ENCODE assay signal across 3 cellular contexts in the genomic region with DNA sequence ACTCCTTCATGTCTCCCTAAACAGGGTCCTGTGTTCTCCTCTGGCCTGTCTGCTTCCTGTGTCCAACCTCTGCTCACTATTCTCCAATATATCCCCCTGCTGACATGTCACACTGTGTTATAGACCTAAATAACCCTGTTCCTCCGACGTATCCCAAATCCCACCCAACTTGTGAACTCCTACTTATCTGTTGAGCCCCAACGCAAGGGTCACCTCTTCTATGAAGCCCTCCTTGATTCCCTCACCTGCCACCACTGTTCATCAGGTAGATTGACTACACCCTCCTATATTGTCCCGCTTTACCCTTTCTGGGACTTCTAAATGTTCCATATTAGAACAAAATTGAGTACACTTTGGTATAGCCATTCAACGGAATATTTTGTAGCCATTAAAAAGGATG.
TF ChIP-seq lines count a peak whose summit lies in the region.

No MANE protein-coding gene starts in this region.

TF ChIP-seq in SK-N-SH treated with all-trans-retinoic acid at 6 μM for 48 hours, 23 proteins besides CTCF, POLR2A, EP300 and RAD21:
- TF ChIP-seq ZFP3 (CRISPR knock-in tag; IDR thresholded peaks at IDR 0.05) (peak; percentile 90), ZC3H10 (CRISPR knock-in tag; IDR thresholded peaks at IDR 0.05) (no peak)
TF ChIP-seq in SK-N-SH treated with all-trans-retinoic acid at 6 μM for 48 hours: peak in this region for 1.

TF ChIP-seq in SK-N-SH, 30 proteins besides CTCF, POLR2A, EP300 and RAD21:
- TF ChIP-seq TCF12 (IDR thresholded peaks at IDR 0.05) (no peak), FOXJ3 (CRISPR knock-in tag; IDR thresholded peaks at IDR 0.05) (no peak), JUND (IDR thresholded peaks at IDR 0.05) (no peak), CHD2 (IDR thresholded peaks at IDR 0.05; ENCODE audit: low read length, partially characterized antibody) (no peak), NFIC (IDR thresholded peaks at IDR 0.05; ENCODE audit: borderline replicate concordance) (no peak), ELF1 (IDR thresholded peaks at IDR 0.05) (no peak), RCOR1 (IDR thresholded peaks at IDR 0.05; ENCODE audit: low read length) (no peak)
- TF ChIP-seq, protein P1, sequence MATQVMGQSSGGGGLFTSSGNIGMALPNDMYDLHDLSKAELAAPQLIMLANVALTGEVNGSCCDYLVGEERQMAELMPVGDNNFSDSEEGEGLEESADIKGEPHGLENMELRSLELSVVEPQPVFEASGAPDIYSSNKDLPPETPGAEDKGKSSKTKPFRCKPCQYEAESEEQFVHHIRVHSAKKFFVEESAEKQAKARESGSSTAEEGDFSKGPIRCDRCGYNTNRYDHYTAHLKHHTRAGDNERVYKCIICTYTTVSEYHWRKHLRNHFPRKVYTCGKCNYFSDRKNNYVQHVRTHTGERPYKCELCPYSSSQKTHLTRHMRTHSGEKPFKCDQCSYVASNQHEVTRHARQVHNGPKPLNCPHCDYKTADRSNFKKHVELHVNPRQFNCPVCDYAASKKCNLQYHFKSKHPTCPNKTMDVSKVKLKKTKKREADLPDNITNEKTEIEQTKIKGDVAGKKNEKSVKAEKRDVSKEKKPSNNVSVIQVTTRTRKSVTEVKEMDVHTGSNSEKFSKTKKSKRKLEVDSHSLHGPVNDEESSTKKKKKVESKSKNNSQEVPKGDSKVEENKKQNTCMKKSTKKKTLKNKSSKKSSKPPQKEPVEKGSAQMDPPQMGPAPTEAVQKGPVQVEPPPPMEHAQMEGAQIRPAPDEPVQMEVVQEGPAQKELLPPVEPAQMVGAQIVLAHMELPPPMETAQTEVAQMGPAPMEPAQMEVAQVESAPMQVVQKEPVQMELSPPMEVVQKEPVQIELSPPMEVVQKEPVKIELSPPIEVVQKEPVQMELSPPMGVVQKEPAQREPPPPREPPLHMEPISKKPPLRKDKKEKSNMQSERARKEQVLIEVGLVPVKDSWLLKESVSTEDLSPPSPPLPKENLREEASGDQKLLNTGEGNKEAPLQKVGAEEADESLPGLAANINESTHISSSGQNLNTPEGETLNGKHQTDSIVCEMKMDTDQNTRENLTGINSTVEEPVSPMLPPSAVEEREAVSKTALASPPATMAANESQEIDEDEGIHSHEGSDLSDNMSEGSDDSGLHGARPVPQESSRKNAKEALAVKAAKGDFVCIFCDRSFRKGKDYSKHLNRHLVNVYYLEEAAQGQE (IDR thresholded peaks at IDR 0.05; ENCODE audit: low read depth, low read length): no peak
- TF ChIP-seq, protein P2, sequence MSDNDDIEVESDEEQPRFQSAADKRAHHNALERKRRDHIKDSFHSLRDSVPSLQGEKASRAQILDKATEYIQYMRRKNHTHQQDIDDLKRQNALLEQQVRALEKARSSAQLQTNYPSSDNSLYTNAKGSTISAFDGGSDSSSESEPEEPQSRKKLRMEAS (IDR thresholded peaks at IDR 0.05; ENCODE audit: low read depth): no peak
- TF ChIP-seq, protein P3, sequence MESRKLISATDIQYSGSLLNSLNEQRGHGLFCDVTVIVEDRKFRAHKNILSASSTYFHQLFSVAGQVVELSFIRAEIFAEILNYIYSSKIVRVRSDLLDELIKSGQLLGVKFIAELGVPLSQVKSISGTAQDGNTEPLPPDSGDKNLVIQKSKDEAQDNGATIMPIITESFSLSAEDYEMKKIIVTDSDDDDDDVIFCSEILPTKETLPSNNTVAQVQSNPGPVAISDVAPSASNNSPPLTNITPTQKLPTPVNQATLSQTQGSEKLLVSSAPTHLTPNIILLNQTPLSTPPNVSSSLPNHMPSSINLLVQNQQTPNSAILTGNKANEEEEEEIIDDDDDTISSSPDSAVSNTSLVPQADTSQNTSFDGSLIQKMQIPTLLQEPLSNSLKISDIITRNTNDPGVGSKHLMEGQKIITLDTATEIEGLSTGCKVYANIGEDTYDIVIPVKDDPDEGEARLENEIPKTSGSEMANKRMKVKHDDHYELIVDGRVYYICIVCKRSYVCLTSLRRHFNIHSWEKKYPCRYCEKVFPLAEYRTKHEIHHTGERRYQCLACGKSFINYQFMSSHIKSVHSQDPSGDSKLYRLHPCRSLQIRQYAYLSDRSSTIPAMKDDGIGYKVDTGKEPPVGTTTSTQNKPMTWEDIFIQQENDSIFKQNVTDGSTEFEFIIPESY (IDR thresholded peaks at IDR 0.05; ENCODE audit: borderline replicate concordance, low read depth): no peak

TF ChIP-seq in H1, 55 proteins besides CTCF, POLR2A, EP300 and RAD21:
- TF ChIP-seq BACH1 (IDR thresholded peaks at IDR 0.05; ENCODE audit: low read length): no peak
- no peak for TF ChIP-seq HDAC2 (IDR thresholded peaks at IDR 0.05; ENCODE audit: borderline replicate concordance in 1 of 2, low read depth in 2 of 2, low read length in 2 of 2)
- no peak for TF ChIP-seq MAFK (IDR thresholded peaks at IDR 0.05; ENCODE audit: low read depth, low read length)
- TF ChIP-seq YY1 (IDR thresholded peaks at IDR 0.05; ENCODE audit: low read depth, low read length): no peak
- no peak for TF ChIP-seq SIRT6 (IDR thresholded peaks at IDR 0.05; ENCODE audit: low read length)
- TF ChIP-seq SP1 (IDR thresholded peaks at IDR 0.05; ENCODE audit: low read depth, low read length): no peak
- TF ChIP-seq POU5F1 (IDR thresholded peaks at IDR 0.05; ENCODE audit: low read depth, low read length): no peak
- no peak for TF ChIP-seq TBP (IDR thresholded peaks at IDR 0.05; ENCODE audit: low read depth, low read length)
- no peak for TF ChIP-seq SUZ12 (IDR thresholded peaks at IDR 0.05; ENCODE audit: low read length)
- TF ChIP-seq CEBPB (IDR thresholded peaks at IDR 0.05; ENCODE audit: low read depth, low read length): no peak
- TF ChIP-seq SRF (IDR thresholded peaks at IDR 0.05; ENCODE audit: low read depth, low read length): no peak
- TF ChIP-seq, protein P4, sequence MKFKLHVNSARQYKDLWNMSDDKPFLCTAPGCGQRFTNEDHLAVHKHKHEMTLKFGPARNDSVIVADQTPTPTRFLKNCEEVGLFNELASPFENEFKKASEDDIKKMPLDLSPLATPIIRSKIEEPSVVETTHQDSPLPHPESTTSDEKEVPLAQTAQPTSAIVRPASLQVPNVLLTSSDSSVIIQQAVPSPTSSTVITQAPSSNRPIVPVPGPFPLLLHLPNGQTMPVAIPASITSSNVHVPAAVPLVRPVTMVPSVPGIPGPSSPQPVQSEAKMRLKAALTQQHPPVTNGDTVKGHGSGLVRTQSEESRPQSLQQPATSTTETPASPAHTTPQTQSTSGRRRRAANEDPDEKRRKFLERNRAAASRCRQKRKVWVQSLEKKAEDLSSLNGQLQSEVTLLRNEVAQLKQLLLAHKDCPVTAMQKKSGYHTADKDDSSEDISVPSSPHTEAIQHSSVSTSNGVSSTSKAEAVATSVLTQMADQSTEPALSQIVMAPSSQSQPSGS (IDR thresholded peaks at IDR 0.05; ENCODE audit: low read length): no peak
- no peak for TF ChIP-seq KDM5A (IDR thresholded peaks at IDR 0.05; ENCODE audit: low read length)
- TF ChIP-seq ASH2L (IDR thresholded peaks at IDR 0.05; ENCODE audit: low read length): no peak
- TF ChIP-seq BRCA1 (IDR thresholded peaks at IDR 0.05; ENCODE audit: low read depth, low read length): no peak
- TF ChIP-seq, protein P5, sequence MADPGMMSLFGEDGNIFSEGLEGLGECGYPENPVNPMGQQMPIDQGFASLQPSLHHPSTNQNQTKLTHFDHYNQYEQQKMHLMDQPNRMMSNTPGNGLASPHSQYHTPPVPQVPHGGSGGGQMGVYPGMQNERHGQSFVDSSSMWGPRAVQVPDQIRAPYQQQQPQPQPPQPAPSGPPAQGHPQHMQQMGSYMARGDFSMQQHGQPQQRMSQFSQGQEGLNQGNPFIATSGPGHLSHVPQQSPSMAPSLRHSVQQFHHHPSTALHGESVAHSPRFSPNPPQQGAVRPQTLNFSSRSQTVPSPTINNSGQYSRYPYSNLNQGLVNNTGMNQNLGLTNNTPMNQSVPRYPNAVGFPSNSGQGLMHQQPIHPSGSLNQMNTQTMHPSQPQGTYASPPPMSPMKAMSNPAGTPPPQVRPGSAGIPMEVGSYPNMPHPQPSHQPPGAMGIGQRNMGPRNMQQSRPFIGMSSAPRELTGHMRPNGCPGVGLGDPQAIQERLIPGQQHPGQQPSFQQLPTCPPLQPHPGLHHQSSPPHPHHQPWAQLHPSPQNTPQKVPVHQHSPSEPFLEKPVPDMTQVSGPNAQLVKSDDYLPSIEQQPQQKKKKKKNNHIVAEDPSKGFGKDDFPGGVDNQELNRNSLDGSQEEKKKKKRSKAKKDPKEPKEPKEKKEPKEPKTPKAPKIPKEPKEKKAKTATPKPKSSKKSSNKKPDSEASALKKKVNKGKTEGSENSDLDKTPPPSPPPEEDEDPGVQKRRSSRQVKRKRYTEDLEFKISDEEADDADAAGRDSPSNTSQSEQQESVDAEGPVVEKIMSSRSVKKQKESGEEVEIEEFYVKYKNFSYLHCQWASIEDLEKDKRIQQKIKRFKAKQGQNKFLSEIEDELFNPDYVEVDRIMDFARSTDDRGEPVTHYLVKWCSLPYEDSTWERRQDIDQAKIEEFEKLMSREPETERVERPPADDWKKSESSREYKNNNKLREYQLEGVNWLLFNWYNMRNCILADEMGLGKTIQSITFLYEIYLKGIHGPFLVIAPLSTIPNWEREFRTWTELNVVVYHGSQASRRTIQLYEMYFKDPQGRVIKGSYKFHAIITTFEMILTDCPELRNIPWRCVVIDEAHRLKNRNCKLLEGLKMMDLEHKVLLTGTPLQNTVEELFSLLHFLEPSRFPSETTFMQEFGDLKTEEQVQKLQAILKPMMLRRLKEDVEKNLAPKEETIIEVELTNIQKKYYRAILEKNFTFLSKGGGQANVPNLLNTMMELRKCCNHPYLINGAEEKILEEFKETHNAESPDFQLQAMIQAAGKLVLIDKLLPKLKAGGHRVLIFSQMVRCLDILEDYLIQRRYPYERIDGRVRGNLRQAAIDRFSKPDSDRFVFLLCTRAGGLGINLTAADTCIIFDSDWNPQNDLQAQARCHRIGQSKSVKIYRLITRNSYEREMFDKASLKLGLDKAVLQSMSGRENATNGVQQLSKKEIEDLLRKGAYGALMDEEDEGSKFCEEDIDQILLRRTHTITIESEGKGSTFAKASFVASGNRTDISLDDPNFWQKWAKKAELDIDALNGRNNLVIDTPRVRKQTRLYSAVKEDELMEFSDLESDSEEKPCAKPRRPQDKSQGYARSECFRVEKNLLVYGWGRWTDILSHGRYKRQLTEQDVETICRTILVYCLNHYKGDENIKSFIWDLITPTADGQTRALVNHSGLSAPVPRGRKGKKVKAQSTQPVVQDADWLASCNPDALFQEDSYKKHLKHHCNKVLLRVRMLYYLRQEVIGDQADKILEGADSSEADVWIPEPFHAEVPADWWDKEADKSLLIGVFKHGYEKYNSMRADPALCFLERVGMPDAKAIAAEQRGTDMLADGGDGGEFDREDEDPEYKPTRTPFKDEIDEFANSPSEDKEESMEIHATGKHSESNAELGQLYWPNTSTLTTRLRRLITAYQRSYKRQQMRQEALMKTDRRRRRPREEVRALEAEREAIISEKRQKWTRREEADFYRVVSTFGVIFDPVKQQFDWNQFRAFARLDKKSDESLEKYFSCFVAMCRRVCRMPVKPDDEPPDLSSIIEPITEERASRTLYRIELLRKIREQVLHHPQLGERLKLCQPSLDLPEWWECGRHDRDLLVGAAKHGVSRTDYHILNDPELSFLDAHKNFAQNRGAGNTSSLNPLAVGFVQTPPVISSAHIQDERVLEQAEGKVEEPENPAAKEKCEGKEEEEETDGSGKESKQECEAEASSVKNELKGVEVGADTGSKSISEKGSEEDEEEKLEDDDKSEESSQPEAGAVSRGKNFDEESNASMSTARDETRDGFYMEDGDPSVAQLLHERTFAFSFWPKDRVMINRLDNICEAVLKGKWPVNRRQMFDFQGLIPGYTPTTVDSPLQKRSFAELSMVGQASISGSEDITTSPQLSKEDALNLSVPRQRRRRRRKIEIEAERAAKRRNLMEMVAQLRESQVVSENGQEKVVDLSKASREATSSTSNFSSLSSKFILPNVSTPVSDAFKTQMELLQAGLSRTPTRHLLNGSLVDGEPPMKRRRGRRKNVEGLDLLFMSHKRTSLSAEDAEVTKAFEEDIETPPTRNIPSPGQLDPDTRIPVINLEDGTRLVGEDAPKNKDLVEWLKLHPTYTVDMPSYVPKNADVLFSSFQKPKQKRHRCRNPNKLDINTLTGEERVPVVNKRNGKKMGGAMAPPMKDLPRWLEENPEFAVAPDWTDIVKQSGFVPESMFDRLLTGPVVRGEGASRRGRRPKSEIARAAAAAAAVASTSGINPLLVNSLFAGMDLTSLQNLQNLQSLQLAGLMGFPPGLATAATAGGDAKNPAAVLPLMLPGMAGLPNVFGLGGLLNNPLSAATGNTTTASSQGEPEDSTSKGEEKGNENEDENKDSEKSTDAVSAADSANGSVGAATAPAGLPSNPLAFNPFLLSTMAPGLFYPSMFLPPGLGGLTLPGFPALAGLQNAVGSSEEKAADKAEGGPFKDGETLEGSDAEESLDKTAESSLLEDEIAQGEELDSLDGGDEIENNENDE (IDR thresholded peaks at IDR 0.05; ENCODE audit: insufficient replicate concordance, low read length): no peak
- no peak for TF ChIP-seq GABPA (IDR thresholded peaks at IDR 0.05; ENCODE audit: borderline replicate concordance, insufficient read depth, low read length)
- TF ChIP-seq, protein P6, sequence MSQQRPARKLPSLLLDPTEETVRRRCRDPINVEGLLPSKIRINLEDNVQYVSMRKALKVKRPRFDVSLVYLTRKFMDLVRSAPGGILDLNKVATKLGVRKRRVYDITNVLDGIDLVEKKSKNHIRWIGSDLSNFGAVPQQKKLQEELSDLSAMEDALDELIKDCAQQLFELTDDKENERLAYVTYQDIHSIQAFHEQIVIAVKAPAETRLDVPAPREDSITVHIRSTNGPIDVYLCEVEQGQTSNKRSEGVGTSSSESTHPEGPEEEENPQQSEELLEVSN (IDR thresholded peaks at IDR 0.05): no peak
